8 cellular contexts compared by ENCODE assay signal in the genomic region with DNA sequence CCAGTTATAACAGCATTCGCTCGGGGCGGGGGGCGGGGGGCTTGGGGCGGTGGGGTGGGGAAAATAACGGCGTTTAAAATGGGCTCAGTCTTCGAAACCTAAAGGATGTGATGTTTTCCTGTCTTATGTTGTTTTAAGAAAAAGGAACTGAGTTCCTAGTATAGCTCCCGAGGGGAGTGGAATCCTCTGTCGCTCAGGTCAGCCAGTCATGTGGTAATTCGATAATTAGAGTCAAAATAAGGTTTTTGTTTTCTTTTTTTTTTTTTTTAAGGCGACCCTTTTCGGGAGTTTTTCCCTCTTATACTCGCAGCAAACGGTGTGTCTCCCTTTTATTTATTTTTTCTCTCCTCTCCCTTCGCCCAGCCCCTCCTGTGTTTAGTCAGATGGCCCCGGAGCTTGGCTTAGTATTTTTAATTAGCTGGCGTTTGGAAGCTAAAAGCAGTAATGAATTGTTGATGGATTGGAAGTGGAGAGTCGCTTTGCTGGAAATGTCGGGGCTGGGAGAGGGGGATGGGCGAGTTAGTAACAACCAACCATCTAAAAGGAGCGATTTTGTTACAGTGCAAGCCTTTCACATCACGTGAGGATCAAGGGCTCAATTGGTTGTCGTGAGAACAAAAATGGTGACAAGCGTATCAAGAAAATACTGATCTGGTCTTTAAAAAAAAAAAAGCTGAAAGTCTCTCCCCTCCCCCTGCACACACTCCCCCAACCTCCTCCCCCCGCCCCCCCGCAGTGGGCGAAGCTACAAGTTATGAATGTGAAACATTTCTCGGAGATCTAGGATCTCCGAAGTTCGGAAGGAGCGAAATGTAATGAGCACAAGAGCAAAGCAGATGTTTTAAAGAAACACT. TPM values are rescaled to one million over a fixed set of nuclear protein-coding genes. Genes with fewer than 3 reads are reported as not detected.
A peak's percentile ranks its signal among the peaks of the same experiment; 100 is the strongest.
DNase-seq lines count a peak whose midpoint lies in the region; ATAC-seq and TF ChIP-seq lines count a peak whose summit lies in the region.

No MANE protein-coding gene starts in this region.

- CTCF ChIA-PET in activated CD4-positive, alpha-beta memory T cell treated with anti-CD3 and anti-CD28 coated beads for 36 hours (lab: Charles Lee) = no interaction called here

- peak in 4 of 56 donors; percentile 2 to 17 (median 6) for TF ChIP-seq CTCF in dorsolateral prefrontal cortex (IDR thresholded peaks at IDR 0.05 in 54 of 56, conservative IDR thresholded peaks at IDR 0.05 in 2 of 56; ENCODE audit: low read depth in 1 of 56, partially characterized antibody in 56 of 56)

- POLR2A ChIA-PET in activated CD4-positive, alpha-beta memory T cell treated with anti-CD3 and anti-CD28 coated beads for 36 hours (lab: Charles Lee) = no interaction called here

- ATAC-seq in stimulated activated naive CD8-positive, alpha-beta T cell treated with anti-CD3 and anti-CD28 coated beads, Interleukin-15, Interleukin-2, amounts not matched to agents 100 U/mL and 50 U/mL, for 24 hours = no peak
- peak; percentile 35 for ATAC-seq in left colon
- ATAC-seq in stimulated activated memory B cell treated with anti-CD40 and anti-IgM and Interleukin-4, amounts not matched to agents 10 μg/mL and 1 μg/mL and 100 μg/mL, for 72 hours = peak; percentile 48

- peak overlapping the region; percentile 55 to 92 (median 80) for H3K4me3 ChIP-seq in dorsolateral prefrontal cortex

- H3K27me3 Mint-ChIP-seq in stimulated activated naive CD8-positive, alpha-beta T cell treated with anti-CD3 and anti-CD28 coated beads, Interleukin-15, Interleukin-2, amounts not matched to agents 100 ng/mL and 50 ng/mL, for 24 hours = peaks cover 7% of the 10 kb centered on the region
- H3K27me3 Mint-ChIP-seq in stimulated activated memory B cell treated with anti-CD40 and anti-IgM and Interleukin-4, amounts not matched to agents 10 μg/mL and 1 μg/mL and 100 μg/mL, for 72 hours = no peaks in the 10 kb centered on the region
- H3K27me3 Mint-ChIP-seq in activated CD4-positive, alpha-beta memory T cell treated with anti-CD3 and anti-CD28 coated beads for 36 hours = peaks cover 31% of the 10 kb centered on the region

- H3K27ac Mint-ChIP-seq in stimulated activated naive CD8-positive, alpha-beta T cell treated with anti-CD3 and anti-CD28 coated beads, Interleukin-15, Interleukin-2, amounts not matched to agents 100 ng/mL and 50 ng/mL, for 24 hours = peak overlapping the region; percentile 3
- no peak overlapping the region for H3K27ac Mint-ChIP-seq in stimulated activated memory B cell treated with anti-CD40 and anti-IgM and Interleukin-4, amounts not matched to agents 10 μg/mL and 1 μg/mL and 100 μg/mL, for 72 hours
- no peak overlapping the region for H3K27ac Mint-ChIP-seq in activated CD4-positive, alpha-beta memory T cell treated with anti-CD3 and anti-CD28 coated beads for 36 hours

- no peaks in the 10 kb centered on the region for H3K36me3 Mint-ChIP-seq in stimulated activated naive CD8-positive, alpha-beta T cell treated with anti-CD3 and anti-CD28 coated beads, Interleukin-15, Interleukin-2, amounts not matched to agents 100 ng/mL and 50 ng/mL, for 24 hours (ENCODE audit: low read depth)
- H3K36me3 Mint-ChIP-seq in stimulated activated memory B cell treated with anti-CD40 and anti-IgM and Interleukin-4, amounts not matched to agents 10 μg/mL and 1 μg/mL and 100 μg/mL, for 72 hours = no peaks in the 10 kb centered on the region
- H3K36me3 Mint-ChIP-seq in activated CD4-positive, alpha-beta memory T cell treated with anti-CD3 and anti-CD28 coated beads for 36 hours = no peaks in the 10 kb centered on the region

- intact Hi-C loops in dorsolateral prefrontal cortex (cut with DNase I) (loop anchor here (5.0 to 10.0 kb wide), 10 partner anchors 95 to 740 kb away; no protein-coding TSS in a partner anchor), left colon (cut with DNase I, micrococcal nuclease) (loop anchor here in 1 of 2 donors (5.0 kb wide), 1 partner anchor 95 kb away; no protein-coding TSS in a partner anchor)
- intact Hi-C loops in activated CD4-positive, alpha-beta memory T cell treated with anti-CD3 and anti-CD28 coated beads for 36 hours (cut with micrococcal nuclease) = no loop called here

- DNase-seq in stimulated activated naive CD8-positive, alpha-beta T cell treated with anti-CD3 and anti-CD28 coated beads, Interleukin-15, Interleukin-2, amounts not matched to agents 100 U/mL and 50 U/mL, for 24 hours = no peak
- DNase-seq in Kasumi-1 (lab: John Stamatoyannopoulos, UW) = peak; percentile 96 to 97
- DNase-seq in RPMI7951 (ENCODE audit: low read depth) = peak; percentile 94
- peak; percentile 56 to 86 (median 76) for DNase-seq in dorsolateral prefrontal cortex
- peak; percentile 81 to 82 for DNase-seq in left colon
- DNase-seq in activated CD4-positive, alpha-beta memory T cell treated with anti-CD3 and anti-CD28 coated beads for 36 hours = no peak

- H3K27me3 ChIP-seq in dorsolateral prefrontal cortex = peaks cover 0 to 4% (median 0%) of the 10 kb centered on the region in 45 donors

- H3K4me3 Mint-ChIP-seq in stimulated activated naive CD8-positive, alpha-beta T cell treated with anti-CD3 and anti-CD28 coated beads, Interleukin-15, Interleukin-2, amounts not matched to agents 100 ng/mL and 50 ng/mL, for 24 hours = peak overlapping the region; percentile 74
- no peak overlapping the region for H3K4me3 Mint-ChIP-seq in stimulated activated memory B cell treated with anti-CD40 and anti-IgM and Interleukin-4, amounts not matched to agents 10 μg/mL and 1 μg/mL and 100 μg/mL, for 72 hours
- no peak overlapping the region for H3K4me3 Mint-ChIP-seq in activated CD4-positive, alpha-beta memory T cell treated with anti-CD3 and anti-CD28 coated beads for 36 hours

- peak overlapping the region; percentile 89 to 99 (median 97) for H3K27ac ChIP-seq in dorsolateral prefrontal cortex

- no peaks in the 10 kb centered on the region for H3K9me3 Mint-ChIP-seq in stimulated activated naive CD8-positive, alpha-beta T cell treated with anti-CD3 and anti-CD28 coated beads, Interleukin-15, Interleukin-2, amounts not matched to agents 100 ng/mL and 50 ng/mL, for 24 hours
- no peaks in the 10 kb centered on the region for H3K9me3 Mint-ChIP-seq in stimulated activated memory B cell treated with anti-CD40 and anti-IgM and Interleukin-4, amounts not matched to agents 10 μg/mL and 1 μg/mL and 100 μg/mL, for 72 hours
- H3K9me3 Mint-ChIP-seq in activated CD4-positive, alpha-beta memory T cell treated with anti-CD3 and anti-CD28 coated beads for 36 hours = no peaks in the 10 kb centered on the region

- peaks cover 28% of the 10 kb centered on the region for H3K4me1 Mint-ChIP-seq in stimulated activated naive CD8-positive, alpha-beta T cell treated with anti-CD3 and anti-CD28 coated beads, Interleukin-15, Interleukin-2, amounts not matched to agents 100 ng/mL and 50 ng/mL, for 24 hours (ENCODE audit: low read depth)
- H3K4me1 Mint-ChIP-seq in stimulated activated memory B cell treated with anti-CD40 and anti-IgM and Interleukin-4, amounts not matched to agents 10 μg/mL and 1 μg/mL and 100 μg/mL, for 72 hours = peaks cover 39% of the 10 kb centered on the region
- H3K4me1 Mint-ChIP-seq in activated CD4-positive, alpha-beta memory T cell treated with anti-CD3 and anti-CD28 coated beads for 36 hours (ENCODE audit: low read depth) = peaks cover 6% of the 10 kb centered on the region

RNA-seq across cellular contexts. Expression of gene ZNF608, which starts 0.7 kb away (rescaled TPM):
- total RNA-seq in RPMI7951 (2014; rRNA removed; shearing (Covaris generic)) = 15.9 TPM in 2 replicates
- 10 to 100 TPM; 21.1 to 70.6 (median 32.8) TPM for total RNA-seq in dorsolateral prefrontal cortex
- total RNA-seq in left colon = 10 to 100 TPM; 16.2 to 23.1 TPM
- not detected for total RNA-seq in activated CD4-positive, alpha-beta memory T cell treated with anti-CD3 and anti-CD28 coated beads for 36 hours

Comparison
In these comparisons a context has a peak if more than half of its experiments do, and no peak if none do; other contexts are left out.
1. DNase-seq: peak in Kasumi-1 (2 of 2), RPMI7951 (single experiment), dorsolateral prefrontal cortex (10 of 10) and left colon (2 of 2); none in stimulated activated naive CD8-positive, alpha-beta T cell treated with anti-CD3 and anti-CD28 coated beads, Interleukin-15, Interleukin-2, amounts not matched to agents 100 U/mL and 50 U/mL, for 24 hours (single experiment) and activated CD4-positive, alpha-beta memory T cell treated with anti-CD3 and anti-CD28 coated beads for 36 hours (single experiment).
2. RNA of gene ZNF608, which starts 0.7 kb away (total RNA-seq): 21.1 to 70.6 TPM in dorsolateral prefrontal cortex, 16.2 to 23.1 TPM in left colon and 15.9 TPM in RPMI7951; not detected in activated CD4-positive, alpha-beta memory T cell treated with anti-CD3 and anti-CD28 coated beads for 36 hours; every median in the first group is over 10 times any median in the second.